10 cellular contexts compared by ENCODE assay signal in the genomic region with DNA sequence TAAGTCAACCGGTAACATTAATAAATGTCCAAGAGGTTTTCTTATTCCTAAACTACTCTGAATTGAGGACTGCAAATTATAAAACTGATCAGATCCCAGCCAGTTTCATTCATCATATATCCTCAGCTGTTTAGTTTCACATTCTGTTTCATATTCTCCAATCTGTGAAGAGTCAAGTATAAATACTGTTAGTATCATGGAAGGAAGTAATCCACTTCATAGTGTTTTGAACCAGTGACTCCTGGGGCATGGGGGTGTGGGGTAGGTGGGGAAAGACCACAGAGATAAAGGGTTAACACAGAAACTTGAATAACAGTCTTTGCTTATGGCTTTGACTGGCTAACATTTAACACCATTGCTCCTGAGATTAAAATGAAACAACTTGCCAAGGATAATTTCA.
DNase-seq lines count a peak whose midpoint lies in the region; ATAC-seq lines count a peak whose summit lies in the region.
"Had no signal": no experiment of that assay in that cellular context is flagged by ENCODE, and none has a peak within 500 bp of the region (broad histone marks: within the 10 kb centered on the region; RNA-seq: fewer than 3 reads in every experiment).

No MANE protein-coding gene starts in this region.

- no peaks in the 10 kb centered on the region for H4K20me1 ChIP-seq in Karpas-422 (ENCODE audit: insufficient read depth, low read depth, low read length)

- intact Hi-C loops in activated CD4-positive, alpha-beta memory T cell treated with anti-CD3 and anti-CD28 coated beads for 36 hours (cut with micrococcal nuclease) = loop anchor here (10.0 kb wide), 1 partner anchor 319 kb away; a partner anchor contains a TSS

- H3K9me2 ChIP-seq in Karpas-422 (replicated peaks; ENCODE audit: insufficient read depth, low read length) = no peaks in the 10 kb centered on the region

- ATAC-seq in activated CD8-positive, alpha-beta memory T cell treated with anti-CD3 and anti-CD28 coated beads, Interleukin-2, amount 10 ng/mL, durations not matched to agents 7 days and 5 days = peak; percentile 26
- ATAC-seq in stimulated activated effector memory CD8-positive, alpha-beta T cell treated with anti-CD3 and anti-CD28 coated beads, Interleukin-12 subunit alpha, Interleukin-12 subunit beta, amount 100 ng/mL, for 72 hours = peak; percentile 2
- ATAC-seq: A549 had no signal

- H3K4me1 Mint-ChIP-seq in activated CD8-positive, alpha-beta memory T cell treated with anti-CD3 and anti-CD28 coated beads, Interleukin-2, amount 10 ng/mL, durations not matched to agents 7 days and 5 days = peaks cover 92% of the 10 kb centered on the region
- H3K4me1 Mint-ChIP-seq in activated CD4-positive, alpha-beta memory T cell treated with anti-CD3 and anti-CD28 coated beads for 36 hours (ENCODE audit: low read depth) = peaks cover 96% of the 10 kb centered on the region
- peaks cover 96% of the 10 kb centered on the region for H3K4me1 Mint-ChIP-seq in stimulated activated effector memory CD8-positive, alpha-beta T cell treated with anti-CD3 and anti-CD28 coated beads, Interleukin-12 subunit alpha, Interleukin-12 subunit beta, amount 100 ng/mL, for 72 hours

- no peaks in the 10 kb centered on the region for H3K27me3 ChIP-seq in Karpas-422 (ENCODE audit: low read length)

- DNase-seq in activated CD8-positive, alpha-beta memory T cell treated with anti-CD3 and anti-CD28 coated beads, Interleukin-2, amount 10 ng/mL, durations not matched to agents 7 days and 5 days = no peak
- DNase-seq in activated CD8-positive, alpha-beta memory T cell treated with anti-CD3 and anti-CD28 coated beads, Interleukin-2, amount 50 U/mL, for 4 hours = no peak
- peak; percentile 69 for DNase-seq in activated CD4-positive, alpha-beta memory T cell treated with anti-CD3 and anti-CD28 coated beads for 36 hours
- DNase-seq in fibroblast of peridontal ligament (ENCODE audit: extremely low read depth) (peak; percentile 41), RPMI8226 (no peak), Karpas-422 (no peak), epidermal melanocyte (ENCODE audit: insufficient read length, low spot score) (no peak)
- no peak for DNase-seq in stimulated activated effector memory CD8-positive, alpha-beta T cell treated with anti-CD3 and anti-CD28 coated beads, Interleukin-12 subunit alpha, Interleukin-12 subunit beta, amount 100 ng/mL, for 72 hours (ENCODE audit: low spot score in 2 of 2)
- DNase-seq: aorta had no signal

- no peaks in the 10 kb centered on the region for H3K9me3 Mint-ChIP-seq in activated CD8-positive, alpha-beta memory T cell treated with anti-CD3 and anti-CD28 coated beads, Interleukin-2, amount 10 ng/mL, durations not matched to agents 7 days and 5 days (ENCODE audit: low read depth)
- no peaks in the 10 kb centered on the region for H3K9me3 Mint-ChIP-seq in activated CD4-positive, alpha-beta memory T cell treated with anti-CD3 and anti-CD28 coated beads for 36 hours
- H3K9me3 Mint-ChIP-seq in stimulated activated effector memory CD8-positive, alpha-beta T cell treated with anti-CD3 and anti-CD28 coated beads, Interleukin-12 subunit alpha, Interleukin-12 subunit beta, amount 100 ng/mL, for 72 hours = no peaks in the 10 kb centered on the region

- H3K36me3 ChIP-seq in Karpas-422 (ENCODE audit: insufficient read depth, low read length) = 0 out of 2 replicates have a peak, but pooled peaks cover 4% of the 10 kb centered on the region

- no peak overlapping the region for H2AFZ ChIP-seq in Karpas-422 (ENCODE audit: low read length)

- peaks cover 99% of the 10 kb centered on the region for H3K79me2 ChIP-seq in Karpas-422 (ENCODE audit: low read length)

- H3K36me3 Mint-ChIP-seq in activated CD8-positive, alpha-beta memory T cell treated with anti-CD3 and anti-CD28 coated beads, Interleukin-2, amount 10 ng/mL, durations not matched to agents 7 days and 5 days = peaks cover 30% of the 10 kb centered on the region
- H3K36me3 Mint-ChIP-seq in activated CD4-positive, alpha-beta memory T cell treated with anti-CD3 and anti-CD28 coated beads for 36 hours = peaks cover 34% of the 10 kb centered on the region
- peaks cover 94% of the 10 kb centered on the region for H3K36me3 Mint-ChIP-seq in stimulated activated effector memory CD8-positive, alpha-beta T cell treated with anti-CD3 and anti-CD28 coated beads, Interleukin-12 subunit alpha, Interleukin-12 subunit beta, amount 100 ng/mL, for 72 hours

- no peak overlapping the region for H3K4me2 ChIP-seq in Karpas-422 (ENCODE audit: low read depth, low read length, poor library complexity, severe bottlenecking)
- H3K4me2 ChIP-seq: A549 had no signal

- H3K4me1 ChIP-seq in Karpas-422 (ENCODE audit: low read length) = peaks cover 64% of the 10 kb centered on the region
- H3K4me1 ChIP-seq: A549 had no signal

- H3K27me3 Mint-ChIP-seq in activated CD8-positive, alpha-beta memory T cell treated with anti-CD3 and anti-CD28 coated beads, Interleukin-2, amount 10 ng/mL, durations not matched to agents 7 days and 5 days = no peaks in the 10 kb centered on the region
- no peaks in the 10 kb centered on the region for H3K27me3 Mint-ChIP-seq in activated CD4-positive, alpha-beta memory T cell treated with anti-CD3 and anti-CD28 coated beads for 36 hours

- H3K9me3 ChIP-seq in Karpas-422 (ENCODE audit: low read length) = no peaks in the 10 kb centered on the region
- H3K9me3 ChIP-seq: A549 had no signal

- H3K27ac ChIP-seq in Karpas-422 (ENCODE audit: low read length) = no peak overlapping the region
- H3K27ac ChIP-seq: A549 had no signal

- no peak overlapping the region for H3K9ac ChIP-seq in Karpas-422 (ENCODE audit: low read length)

- peak overlapping the region; percentile 100 for H3K27ac Mint-ChIP-seq in activated CD8-positive, alpha-beta memory T cell treated with anti-CD3 and anti-CD28 coated beads, Interleukin-2, amount 10 ng/mL, durations not matched to agents 7 days and 5 days
- H3K27ac Mint-ChIP-seq in activated CD4-positive, alpha-beta memory T cell treated with anti-CD3 and anti-CD28 coated beads for 36 hours = peak overlapping the region; percentile 91
- peak overlapping the region; percentile 95 for H3K27ac Mint-ChIP-seq in stimulated activated effector memory CD8-positive, alpha-beta T cell treated with anti-CD3 and anti-CD28 coated beads, Interleukin-12 subunit alpha, Interleukin-12 subunit beta, amount 100 ng/mL, for 72 hours

- peak overlapping the region; percentile 59 for H3K4me3 Mint-ChIP-seq in activated CD8-positive, alpha-beta memory T cell treated with anti-CD3 and anti-CD28 coated beads, Interleukin-2, amount 10 ng/mL, durations not matched to agents 7 days and 5 days
- peak overlapping the region; percentile 52 for H3K4me3 Mint-ChIP-seq in activated CD4-positive, alpha-beta memory T cell treated with anti-CD3 and anti-CD28 coated beads for 36 hours
- peak overlapping the region; percentile 62 for H3K4me3 Mint-ChIP-seq in stimulated activated effector memory CD8-positive, alpha-beta T cell treated with anti-CD3 and anti-CD28 coated beads, Interleukin-12 subunit alpha, Interleukin-12 subunit beta, amount 100 ng/mL, for 72 hours

- CTCF ChIA-PET in activated CD8-positive, alpha-beta memory T cell treated with anti-CD3 and anti-CD28 coated beads, Interleukin-2, amount 10 ng/mL, durations not matched to agents 7 days and 5 days (lab: Charles Lee) = interaction anchor here (0.6 to 4.4 kb wide), 21 partner anchors 9 to 240 kb away, joined by 3 to 29 read pairs (median 3); a partner anchor contains a TSS
- CTCF ChIA-PET in activated CD4-positive, alpha-beta memory T cell treated with anti-CD3 and anti-CD28 coated beads for 36 hours (lab: Charles Lee) = interaction anchor here (0.9 to 4.9 kb wide), 11 partner anchors 9 to 213 kb away, joined by 3 to 31 read pairs (median 4); no protein-coding TSS in a partner anchor

- no peak overlapping the region for H3K4me3 ChIP-seq in Karpas-422 (ENCODE audit: low read length)
- H3K4me3 ChIP-seq: A549 had no signal

- POLR2A ChIA-PET in activated CD4-positive, alpha-beta memory T cell treated with anti-CD3 and anti-CD28 coated beads for 36 hours (lab: Charles Lee) = interaction anchor here (0.7 to 5.3 kb wide), 17 partner anchors 9 to 213 kb away, joined by 3 to 70 read pairs (median 6); a partner anchor contains a TSS

Comparison
In these comparisons a context has a peak if more than half of its experiments do, and no peak if none do; other contexts are left out.
1. DNase-seq: peak in activated CD4-positive, alpha-beta memory T cell treated with anti-CD3 and anti-CD28 coated beads for 36 hours (single experiment) and fibroblast of peridontal ligament (single experiment); none in activated CD8-positive, alpha-beta memory T cell treated with anti-CD3 and anti-CD28 coated beads, Interleukin-2, amount 10 ng/mL, durations not matched to agents 7 days and 5 days (single experiment), activated CD8-positive, alpha-beta memory T cell treated with anti-CD3 and anti-CD28 coated beads, Interleukin-2, amount 50 U/mL, for 4 hours (single experiment), stimulated activated effector memory CD8-positive, alpha-beta T cell treated with anti-CD3 and anti-CD28 coated beads, Interleukin-12 subunit alpha, Interleukin-12 subunit beta, amount 100 ng/mL, for 72 hours (0 of 2), RPMI8226 (single experiment), Karpas-422 (single experiment) and epidermal melanocyte (single experiment).
2. Peak in every context shown above with its lines, with median percentiles within 50 percentile points of each other: H3K27ac Mint-ChIP-seq and H3K4me3 Mint-ChIP-seq.